Comparison of ENCODE assay signal across 22 cellular contexts in the genomic region with DNA sequence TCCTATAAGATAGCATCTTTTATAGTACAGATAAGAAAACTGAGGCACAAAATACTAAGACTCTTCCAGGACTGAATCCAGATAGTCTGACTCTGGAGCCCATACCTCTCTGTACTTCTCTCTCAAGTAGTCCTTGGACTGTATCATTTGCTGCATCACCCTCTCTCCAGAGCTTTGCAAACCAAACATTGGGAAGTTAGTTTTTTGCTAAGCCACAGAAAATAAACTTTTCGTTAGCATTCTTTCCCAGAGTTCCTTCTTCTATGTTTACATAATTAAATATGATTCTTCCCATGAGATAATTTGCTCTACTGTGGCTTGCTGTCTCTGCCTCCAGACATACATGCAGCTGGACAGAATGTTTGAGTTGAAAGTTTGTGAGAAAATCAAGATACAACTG. TPM values are rescaled to one million over a fixed set of nuclear protein-coding genes. Genes with fewer than 3 reads are reported as not detected.
A peak's percentile ranks its signal among the peaks of the same experiment; 100 is the strongest.
DNase-seq lines count a peak whose midpoint lies in the region; ATAC-seq and TF ChIP-seq lines count a peak whose summit lies in the region.
"Had no signal": no experiment of that assay in that cellular context is flagged by ENCODE, and none has a peak within 500 bp of the region (broad histone marks: within the 10 kb centered on the region; RNA-seq: fewer than 3 reads in every experiment).

No MANE protein-coding gene starts in this region.

- ATAC-seq in IMR-90 (ENCODE audit: low read depth), result peak; percentile 93
- ATAC-seq in HG03025 (IDR thresholded peaks at IDR 0.05; ENCODE audit: low FRiP score, unreplicated experiment), result no peak
- no peak for ATAC-seq in HG03135 (IDR thresholded peaks at IDR 0.05; ENCODE audit: unreplicated experiment)
- ATAC-seq: GM23338 had no signal

- H2BK120ac ChIP-seq in IMR-90 (ENCODE audit: low read depth, low read length), result no peak overlapping the region
- no peak overlapping the region for H2BK120ac ChIP-seq in mesenchymal stem cell (ENCODE audit: low read depth, low read length)

- dilution Hi-C loops in IMR-90 (cut with HindIII; ENCODE audit: low sequenced_read_pairs, unreplicated experiment), result no loop called here

- no CpG with 5 or more reads among the region's 1 CpG for WGBS in IMR-90 (ENCODE audit: extremely low coverage in 2 of 2, insufficient read length in 1 of 2), 2 experiments
- WGBS in mesenchymal stem cell, result no CpG with 5 or more reads among the region's 1 CpG
- 46 to 59% (median 57%) methylated on average over 1 of the region's 1 CpG for WGBS in spleen, 5 donors

- H3K18ac ChIP-seq in IMR-90 (ENCODE audit: low read depth, low read length), result no peak overlapping the region
- H3K18ac ChIP-seq in mesenchymal stem cell (ENCODE audit: low read depth in 1 of 2, low read length in 2 of 2), result no peak overlapping the region

- DNase-seq in IMR-90 (peak; percentile 43), fibroblast of peridontal ligament (ENCODE audit: extremely low read depth) (peak; percentile 56), mesenchymal stem cell (peak; percentile 24), AG20443 (ENCODE audit: low spot score) (no peak), spleen (no peak)
- DNase-seq: AML-193; BE2C; CD4-positive, alpha-beta T cell; CD8-positive, alpha-beta memory T cell; DMS 273 treated with DMSO at 0.1 percent for 48 hours; DMS79; GF-D8; HFFc6 had no signal

- H3K4me2 ChIP-seq in IMR-90 (ENCODE audit: low read depth, low read length), result no peak overlapping the region
- no peak overlapping the region for H3K4me2 ChIP-seq in mesenchymal stem cell (ENCODE audit: low read length, poor library complexity, severe bottlenecking)
- H3K4me2 ChIP-seq: BLaER1 treated with 17β-estradiol and CSF1 and Interleukin-3, amounts not matched to agents 10 nM and 100 nM; GM23338 had no signal

- no peak overlapping the region for H3K14ac ChIP-seq in IMR-90 (replicated peaks; ENCODE audit: low read depth, low read length)
- H3K14ac ChIP-seq in mesenchymal stem cell (ENCODE audit: low read length in 2 of 2), result no peak overlapping the region

- H3K4me1 ChIP-seq in IMR-90 (ENCODE audit: control insufficient read depth, insufficient read depth, low read length) (no peaks in the 10 kb centered on the region), mesenchymal stem cell (ENCODE audit: control insufficient read depth, insufficient read depth, low read depth, low read length) (no peaks in the 10 kb centered on the region), spleen (no peaks in the 10 kb centered on the region)
- H3K4me1 ChIP-seq: BE2C; BLaER1 treated with 17β-estradiol and CSF1 and Interleukin-3, amounts not matched to agents 10 nM and 100 nM; HAP-1 had no signal

- intact Hi-C loops in IMR-90 (cut with micrococcal nuclease) (no loop called here), spleen (cut with DNase I; ENCODE audit: low total_unique reads) (no loop called here)

- H3K9me1 ChIP-seq in IMR-90 (ENCODE audit: insufficient read depth, low read length), result no peaks in the 10 kb centered on the region

- H4K91ac ChIP-seq in IMR-90 (ENCODE audit: insufficient read depth, low read depth, low read length) (no peak overlapping the region), mesenchymal stem cell (ENCODE audit: low read length) (no peak overlapping the region)

- POLR2A ChIA-PET in IMR-90 (lab: Charles Lee; ENCODE audit: unreplicated experiment), result no interaction called here

- no peak overlapping the region for H2AK9ac ChIP-seq in IMR-90 (replicated peaks; ENCODE audit: low read depth, low read length, poor library complexity)

- TF ChIP-seq POLR2A in IMR-90 (IDR thresholded peaks at IDR 0.05; ENCODE audit: low read depth, low read length) (no peak), spleen (IDR thresholded peaks at IDR 0.05) (no peak)

- H4K20me1 ChIP-seq in IMR-90 (ENCODE audit: insufficient read depth, low read length), result no peaks in the 10 kb centered on the region
- H4K20me1 ChIP-seq: BLaER1 treated with 17β-estradiol and CSF1 and Interleukin-3, amounts not matched to agents 10 nM and 100 nM had no signal

- H3K56ac ChIP-seq in IMR-90 (ENCODE audit: extremely low read depth, insufficient read depth, low read length), result no peak overlapping the region

- H3K27me3 ChIP-seq in IMR-90 (ENCODE audit: control insufficient read depth, insufficient read depth, low read length) (peaks cover 23% of the 10 kb centered on the region), mesenchymal stem cell (ENCODE audit: control insufficient read depth in 1 of 2, insufficient read depth in 1 of 2, low read length in 2 of 2) (peaks cover 9 to 11% of the 10 kb centered on the region in 2 experiments), spleen (replicated peaks in 1 of 7) (peaks cover 0 to 3% (median 0%) of the 10 kb centered on the region in 7 donors)
- H3K27me3 ChIP-seq: BLaER1 treated with 17β-estradiol and CSF1 and Interleukin-3, amounts not matched to agents 10 nM and 100 nM had no signal

- H3K27ac ChIP-seq in IMR-90 (ENCODE audit: insufficient read depth, low read length), result no peak overlapping the region
- no peak overlapping the region for H3K27ac ChIP-seq in mesenchymal stem cell (ENCODE audit: low read length, poor library complexity, severe bottlenecking)
- no peak overlapping the region for H3K27ac ChIP-seq in spleen
- H3K27ac ChIP-seq: BLaER1 treated with 17β-estradiol and CSF1 and Interleukin-3, amounts not matched to agents 10 nM and 100 nM had no signal

- no peak overlapping the region for H2AFZ ChIP-seq in IMR-90 (replicated peaks; ENCODE audit: low read length, poor library complexity)
- no peak overlapping the region for H2AFZ ChIP-seq in mesenchymal stem cell (ENCODE audit: low read depth, low read length)
- H2AFZ ChIP-seq: GM23338 had no signal

- H3K4ac ChIP-seq in IMR-90 (ENCODE audit: low read depth, low read length) (no peak overlapping the region), mesenchymal stem cell (ENCODE audit: low read depth in 1 of 2, low read length in 2 of 2) (no peak overlapping the region)

- no peak overlapping the region for H2BK15ac ChIP-seq in IMR-90 (ENCODE audit: low read depth, low read length)
- no peak overlapping the region for H2BK15ac ChIP-seq in mesenchymal stem cell (ENCODE audit: low read depth, poor library complexity, severe bottlenecking)

- in situ Hi-C loops in IMR-90 (cut with MboI; ENCODE audit: low sequenced_read_pairs), result no loop called here

- BruUV-seq in IMR-90 (replicated peaks; lab: Mats Ljungman, UMichigan), result no TSS peak

- CTCF ChIA-PET in IMR-90 (lab: Yijun Ruan, JAX), result no interaction called here

- H2AK5ac ChIP-seq in IMR-90 (ENCODE audit: low read depth, low read length), result no peak overlapping the region
- no peak overlapping the region for H2AK5ac ChIP-seq in mesenchymal stem cell (ENCODE audit: low read length, severe bottlenecking)

- H2BK12ac ChIP-seq in mesenchymal stem cell (ENCODE audit: low read length in 2 of 2), result no peak overlapping the region

- TF ChIP-seq CTCF in IMR-90 (conservative IDR thresholded peaks at IDR 0.05; ENCODE audit: low read depth, low read length) (no peak), spleen (IDR thresholded peaks at IDR 0.05 in 8 of 11, conservative IDR thresholded peaks at IDR 0.05 in 3 of 11) (no peak)

- H3K9me3 ChIP-seq in IMR-90 (ENCODE audit: control insufficient read depth, insufficient read depth, low read length) (no peaks in the 10 kb centered on the region), mesenchymal stem cell (ENCODE audit: control insufficient read depth, low read length) (no peaks in the 10 kb centered on the region), spleen (no peaks in the 10 kb centered on the region)
- H3K9me3 ChIP-seq: BE2C; BLaER1 treated with 17β-estradiol and CSF1 and Interleukin-3, amounts not matched to agents 10 nM and 100 nM; HAP-1 had no signal

- H3K9ac ChIP-seq in IMR-90 (ENCODE audit: low read depth, low read length) (no peak overlapping the region), mesenchymal stem cell (ENCODE audit: low read length) (no peak overlapping the region)
- H3K9ac ChIP-seq: BLaER1 treated with 17β-estradiol and CSF1 and Interleukin-3, amounts not matched to agents 10 nM and 100 nM had no signal

- H3K79me1 ChIP-seq in IMR-90 (ENCODE audit: low read depth in 1 of 2, low read length in 2 of 2) (no peaks in the 10 kb centered on the region), mesenchymal stem cell (replicated peaks; ENCODE audit: low read length, poor library complexity, severe bottlenecking) (no peaks in the 10 kb centered on the region)

- TF ChIP-seq RAD21 in IMR-90 (IDR thresholded peaks at IDR 0.05; ENCODE audit: low read length), result no peak

- H3K36me3 ChIP-seq in IMR-90 (ENCODE audit: control insufficient read depth, insufficient read depth, low read length) (no peaks in the 10 kb centered on the region), mesenchymal stem cell (ENCODE audit: control insufficient read depth in 1 of 2, insufficient read depth in 2 of 2, low read depth in 1 of 2, low read length in 2 of 2) (no peaks in the 10 kb centered on the region), spleen (no peaks in the 10 kb centered on the region)
- H3K36me3 ChIP-seq: BE2C; BLaER1 treated with 17β-estradiol and CSF1 and Interleukin-3, amounts not matched to agents 10 nM and 100 nM; HAP-1 had no signal

- H2BK5ac ChIP-seq in IMR-90 (ENCODE audit: low read depth, low read length, poor library complexity, severe bottlenecking), result no peak overlapping the region
- no peak overlapping the region for H2BK5ac ChIP-seq in mesenchymal stem cell (ENCODE audit: low read depth, low read length, poor library complexity, severe bottlenecking)

- H3K23ac ChIP-seq in IMR-90 (ENCODE audit: low read depth, low read length) (no peak overlapping the region), mesenchymal stem cell (ENCODE audit: low read length in 2 of 2) (no peak overlapping the region)

- no peak overlapping the region for H2BK20ac ChIP-seq in IMR-90 (ENCODE audit: low read depth, low read length)

- no peak overlapping the region for H3K4me3 ChIP-seq in IMR-90 (ENCODE audit: insufficient read depth, low read depth, low read length)
- H3K4me3 ChIP-seq in mesenchymal stem cell (ENCODE audit: insufficient read depth in 1 of 2, low read depth in 1 of 2, low read length in 2 of 2), result no peak overlapping the region
- no peak overlapping the region for H3K4me3 ChIP-seq in spleen
- H3K4me3 ChIP-seq: BLaER1 treated with 17β-estradiol and CSF1 and Interleukin-3, amounts not matched to agents 10 nM and 100 nM; GM23338; HAP-1 had no signal

- H4K8ac ChIP-seq in IMR-90 (ENCODE audit: low read depth in 2 of 2, low read length in 2 of 2) (no peak overlapping the region), mesenchymal stem cell (ENCODE audit: low read length) (no peak overlapping the region)

- no peak overlapping the region for H4K5ac ChIP-seq in IMR-90 (ENCODE audit: low read depth, low read length)

TF ChIP-seq in IMR-90, 13 proteins besides CTCF, POLR2A, EP300 and RAD21 (continues in another document):
- no peak for TF ChIP-seq NFE2L2 (IDR thresholded peaks at IDR 0.05; ENCODE audit: low read depth, low read length)
- no peak for TF ChIP-seq FOS (IDR thresholded peaks at IDR 0.05; ENCODE audit: low read depth, low read length)

RNA-seq across cellular contexts. Expression of a gene that starts 22.0 kb away (rescaled TPM):
- total RNA-seq in IMR-90 (2012; rRNA removed) (not detected in 2 replicates), spleen (1 to 10 TPM in 1 of 7 donors, under 1 TPM in 5, not detected in 1; 0.07 to 3.4 (median 0.41) TPM)
- polyA plus RNA-seq in IMR-90 (2012; rRNA removed) (not detected in 2 replicates), spleen (under 1 TPM in 2 of 3 donors, not detected in 1; 0.06 to 0.07 TPM)
- not detected in 2 replicates for polyA plus RNA-seq in IMR-90 (2012; cell fraction: cytosol; rRNA removed)
- polyA plus RNA-seq in IMR-90 (2012; cell fraction: nucleus; rRNA removed; ENCODE audit: low replicate concordance), result 0.02 TPM in 2 replicates
- polyA plus RNA-seq in mesenchymal stem cell (2013, experiment 1 of 2), result not detected
- not detected for polyA plus RNA-seq in mesenchymal stem cell (2013, experiment 2 of 2)
- total RNA-seq: A172, A673, G401, GM23338, HFFc6 had no signal
- polyA plus RNA-seq: CD14-positive monocyte; CD8-positive, alpha-beta memory T cell; GM23338 had no signal

Comparison
In these comparisons a context has a peak if more than half of its experiments do, and no peak if none do; other contexts are left out.
1. DNase-seq: peak in IMR-90 (single experiment), fibroblast of peridontal ligament (single experiment) and mesenchymal stem cell (single experiment); none in AG20443 (single experiment) and spleen (single experiment).